Comparison of ENCODE assay signal across 1 cellular context in genomic region chr20:64101731-64102621, GRCh38.
TF ChIP-seq lines count a peak whose summit lies in the region.

No MANE protein-coding gene starts in this region.

TF ChIP-seq in HepG2, 621 proteins besides CTCF, POLR2A, EP300 and RAD21 (continued from another document and continues in another):
- TF ChIP-seq, protein P1, sequence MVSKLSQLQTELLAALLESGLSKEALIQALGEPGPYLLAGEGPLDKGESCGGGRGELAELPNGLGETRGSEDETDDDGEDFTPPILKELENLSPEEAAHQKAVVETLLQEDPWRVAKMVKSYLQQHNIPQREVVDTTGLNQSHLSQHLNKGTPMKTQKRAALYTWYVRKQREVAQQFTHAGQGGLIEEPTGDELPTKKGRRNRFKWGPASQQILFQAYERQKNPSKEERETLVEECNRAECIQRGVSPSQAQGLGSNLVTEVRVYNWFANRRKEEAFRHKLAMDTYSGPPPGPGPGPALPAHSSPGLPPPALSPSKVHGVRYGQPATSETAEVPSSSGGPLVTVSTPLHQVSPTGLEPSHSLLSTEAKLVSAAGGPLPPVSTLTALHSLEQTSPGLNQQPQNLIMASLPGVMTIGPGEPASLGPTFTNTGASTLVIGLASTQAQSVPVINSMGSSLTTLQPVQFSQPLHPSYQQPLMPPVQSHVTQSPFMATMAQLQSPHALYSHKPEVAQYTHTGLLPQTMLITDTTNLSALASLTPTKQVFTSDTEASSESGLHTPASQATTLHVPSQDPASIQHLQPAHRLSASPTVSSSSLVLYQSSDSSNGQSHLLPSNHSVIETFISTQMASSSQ (IDR thresholded peaks at IDR 0.05; ENCODE audit: low read depth) = no peak
- TF ChIP-seq, protein P1 (CRISPR knock-in tag; IDR thresholded peaks at IDR 0.05; ENCODE audit: borderline replicate concordance) = no peak
- no peak for TF ChIP-seq CSRNP2 (CRISPR knock-in tag; conservative IDR thresholded peaks at IDR 0.05; ENCODE audit: low read depth)
- TF ChIP-seq, protein P2, sequence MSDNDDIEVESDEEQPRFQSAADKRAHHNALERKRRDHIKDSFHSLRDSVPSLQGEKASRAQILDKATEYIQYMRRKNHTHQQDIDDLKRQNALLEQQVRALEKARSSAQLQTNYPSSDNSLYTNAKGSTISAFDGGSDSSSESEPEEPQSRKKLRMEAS (IDR thresholded peaks at IDR 0.05) = peak; percentile 41; the same call in 1 of the 2 replicates
- TF ChIP-seq GZF1 (CRISPR knock-in tag; IDR thresholded peaks at IDR 0.05) = no peak
- TF ChIP-seq, protein P3, sequence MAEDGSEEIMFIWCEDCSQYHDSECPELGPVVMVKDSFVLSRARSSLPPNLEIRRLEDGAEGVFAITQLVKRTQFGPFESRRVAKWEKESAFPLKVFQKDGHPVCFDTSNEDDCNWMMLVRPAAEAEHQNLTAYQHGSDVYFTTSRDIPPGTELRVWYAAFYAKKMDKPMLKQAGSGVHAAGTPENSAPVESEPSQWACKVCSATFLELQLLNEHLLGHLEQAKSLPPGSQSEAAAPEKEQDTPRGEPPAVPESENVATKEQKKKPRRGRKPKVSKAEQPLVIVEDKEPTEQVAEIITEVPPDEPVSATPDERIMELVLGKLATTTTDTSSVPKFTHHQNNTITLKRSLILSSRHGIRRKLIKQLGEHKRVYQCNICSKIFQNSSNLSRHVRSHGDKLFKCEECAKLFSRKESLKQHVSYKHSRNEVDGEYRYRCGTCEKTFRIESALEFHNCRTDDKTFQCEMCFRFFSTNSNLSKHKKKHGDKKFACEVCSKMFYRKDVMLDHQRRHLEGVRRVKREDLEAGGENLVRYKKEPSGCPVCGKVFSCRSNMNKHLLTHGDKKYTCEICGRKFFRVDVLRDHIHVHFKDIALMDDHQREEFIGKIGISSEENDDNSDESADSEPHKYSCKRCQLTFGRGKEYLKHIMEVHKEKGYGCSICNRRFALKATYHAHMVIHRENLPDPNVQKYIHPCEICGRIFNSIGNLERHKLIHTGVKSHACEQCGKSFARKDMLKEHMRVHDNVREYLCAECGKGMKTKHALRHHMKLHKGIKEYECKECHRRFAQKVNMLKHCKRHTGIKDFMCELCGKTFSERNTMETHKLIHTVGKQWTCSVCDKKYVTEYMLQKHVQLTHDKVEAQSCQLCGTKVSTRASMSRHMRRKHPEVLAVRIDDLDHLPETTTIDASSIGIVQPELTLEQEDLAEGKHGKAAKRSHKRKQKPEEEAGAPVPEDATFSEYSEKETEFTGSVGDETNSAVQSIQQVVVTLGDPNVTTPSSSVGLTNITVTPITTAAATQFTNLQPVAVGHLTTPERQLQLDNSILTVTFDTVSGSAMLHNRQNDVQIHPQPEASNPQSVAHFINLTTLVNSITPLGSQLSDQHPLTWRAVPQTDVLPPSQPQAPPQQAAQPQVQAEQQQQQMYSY (CRISPR knock-in tag; IDR thresholded peaks at IDR 0.05) = no peak
- 0 out of 2 replicates have a peak, but pooled peaks have one; percentile 29 for TF ChIP-seq ZFY (CRISPR knock-in tag; IDR thresholded peaks at IDR 0.05)
- no peak for TF ChIP-seq ZFP36L2 (CRISPR knock-in tag; IDR thresholded peaks at IDR 0.05)
- TF ChIP-seq, protein P4, sequence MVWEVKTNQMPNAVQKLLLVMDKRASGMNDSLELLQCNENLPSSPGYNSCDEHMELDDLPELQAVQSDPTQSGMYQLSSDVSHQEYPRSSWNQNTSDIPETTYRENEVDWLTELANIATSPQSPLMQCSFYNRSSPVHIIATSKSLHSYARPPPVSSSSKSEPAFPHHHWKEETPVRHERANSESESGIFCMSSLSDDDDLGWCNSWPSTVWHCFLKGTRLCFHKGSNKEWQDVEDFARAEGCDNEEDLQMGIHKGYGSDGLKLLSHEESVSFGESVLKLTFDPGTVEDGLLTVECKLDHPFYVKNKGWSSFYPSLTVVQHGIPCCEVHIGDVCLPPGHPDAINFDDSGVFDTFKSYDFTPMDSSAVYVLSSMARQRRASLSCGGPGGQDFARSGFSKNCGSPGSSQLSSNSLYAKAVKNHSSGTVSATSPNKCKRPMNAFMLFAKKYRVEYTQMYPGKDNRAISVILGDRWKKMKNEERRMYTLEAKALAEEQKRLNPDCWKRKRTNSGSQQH (CRISPR knock-in tag; IDR thresholded peaks at IDR 0.05; ENCODE audit: low read depth) = no peak
- TF ChIP-seq ZSCAN30 (CRISPR knock-in tag; IDR thresholded peaks at IDR 0.05) = no peak
- no peak for TF ChIP-seq RFX3 (CRISPR knock-in tag; IDR thresholded peaks at IDR 0.05)
- TF ChIP-seq, protein P5, sequence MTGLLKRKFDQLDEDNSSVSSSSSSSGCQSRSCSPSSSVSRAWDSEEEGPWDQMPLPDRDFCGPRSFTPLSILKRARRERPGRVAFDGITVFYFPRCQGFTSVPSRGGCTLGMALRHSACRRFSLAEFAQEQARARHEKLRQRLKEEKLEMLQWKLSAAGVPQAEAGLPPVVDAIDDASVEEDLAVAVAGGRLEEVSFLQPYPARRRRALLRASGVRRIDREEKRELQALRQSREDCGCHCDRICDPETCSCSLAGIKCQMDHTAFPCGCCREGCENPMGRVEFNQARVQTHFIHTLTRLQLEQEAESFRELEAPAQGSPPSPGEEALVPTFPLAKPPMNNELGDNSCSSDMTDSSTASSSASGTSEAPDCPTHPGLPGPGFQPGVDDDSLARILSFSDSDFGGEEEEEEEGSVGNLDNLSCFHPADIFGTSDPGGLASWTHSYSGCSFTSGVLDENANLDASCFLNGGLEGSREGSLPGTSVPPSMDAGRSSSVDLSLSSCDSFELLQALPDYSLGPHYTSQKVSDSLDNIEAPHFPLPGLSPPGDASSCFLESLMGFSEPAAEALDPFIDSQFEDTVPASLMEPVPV (CRISPR knock-in tag; IDR thresholded peaks at IDR 0.05) = no peak; the same call in 1 of the 2 replicates
- TF ChIP-seq CENPBD1 (CRISPR knock-in tag; IDR thresholded peaks at IDR 0.05; ENCODE audit: borderline replicate concordance, low read depth) = no peak
- no peak for TF ChIP-seq ZNF207 (IDR thresholded peaks at IDR 0.05; ENCODE audit: borderline replicate concordance)
- TF ChIP-seq ZFAT (CRISPR knock-in tag; conservative IDR thresholded peaks at IDR 0.05) = no peak
- peak; percentile 36; the same call in 1 of the 2 replicates for TF ChIP-seq ZNF225 (CRISPR knock-in tag; IDR thresholded peaks at IDR 0.05)
- TF ChIP-seq ZSCAN12 (CRISPR knock-in tag; IDR thresholded peaks at IDR 0.05) = no peak
- no peak for TF ChIP-seq IRF9 (CRISPR knock-in tag; IDR thresholded peaks at IDR 0.05; ENCODE audit: borderline replicate concordance)
- TF ChIP-seq, protein P6, sequence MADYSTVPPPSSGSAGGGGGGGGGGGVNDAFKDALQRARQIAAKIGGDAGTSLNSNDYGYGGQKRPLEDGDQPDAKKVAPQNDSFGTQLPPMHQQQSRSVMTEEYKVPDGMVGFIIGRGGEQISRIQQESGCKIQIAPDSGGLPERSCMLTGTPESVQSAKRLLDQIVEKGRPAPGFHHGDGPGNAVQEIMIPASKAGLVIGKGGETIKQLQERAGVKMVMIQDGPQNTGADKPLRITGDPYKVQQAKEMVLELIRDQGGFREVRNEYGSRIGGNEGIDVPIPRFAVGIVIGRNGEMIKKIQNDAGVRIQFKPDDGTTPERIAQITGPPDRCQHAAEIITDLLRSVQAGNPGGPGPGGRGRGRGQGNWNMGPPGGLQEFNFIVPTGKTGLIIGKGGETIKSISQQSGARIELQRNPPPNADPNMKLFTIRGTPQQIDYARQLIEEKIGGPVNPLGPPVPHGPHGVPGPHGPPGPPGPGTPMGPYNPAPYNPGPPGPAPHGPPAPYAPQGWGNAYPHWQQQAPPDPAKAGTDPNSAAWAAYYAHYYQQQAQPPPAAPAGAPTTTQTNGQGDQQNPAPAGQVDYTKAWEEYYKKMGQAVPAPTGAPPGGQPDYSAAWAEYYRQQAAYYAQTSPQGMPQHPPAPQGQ (CRISPR knock-in tag; IDR thresholded peaks at IDR 0.05; ENCODE audit: borderline replicate concordance) = no peak
- no peak for TF ChIP-seq KDM5A (IDR thresholded peaks at IDR 0.05; ENCODE audit: borderline replicate concordance, low read length)
- TF ChIP-seq MATR3 (CRISPR knock-in tag; IDR thresholded peaks at IDR 0.05) = no peak
- no peak for TF ChIP-seq ZNF10 (CRISPR knock-in tag; IDR thresholded peaks at IDR 0.05; ENCODE audit: borderline replicate concordance, low read depth)
- TF ChIP-seq HOMEZ (CRISPR knock-in tag; IDR thresholded peaks at IDR 0.05; ENCODE audit: low read depth) = no peak
- no peak for TF ChIP-seq CERS6 (CRISPR knock-in tag; IDR thresholded peaks at IDR 0.05)
- no peak for TF ChIP-seq HMGA1 (CRISPR knock-in tag; conservative IDR thresholded peaks at IDR 0.05)
- no peak for TF ChIP-seq TEAD2 (CRISPR knock-in tag; IDR thresholded peaks at IDR 0.05)
- no peak for TF ChIP-seq PAWR (CRISPR knock-in tag; IDR thresholded peaks at IDR 0.05; ENCODE audit: borderline replicate concordance)
- TF ChIP-seq ZNF660 (CRISPR knock-in tag; IDR thresholded peaks at IDR 0.05; ENCODE audit: borderline replicate concordance, low read depth) = no peak
- no peak for TF ChIP-seq ZNF180 (CRISPR knock-in tag; IDR thresholded peaks at IDR 0.05; ENCODE audit: borderline replicate concordance, low read depth)
- TF ChIP-seq, protein P7, sequence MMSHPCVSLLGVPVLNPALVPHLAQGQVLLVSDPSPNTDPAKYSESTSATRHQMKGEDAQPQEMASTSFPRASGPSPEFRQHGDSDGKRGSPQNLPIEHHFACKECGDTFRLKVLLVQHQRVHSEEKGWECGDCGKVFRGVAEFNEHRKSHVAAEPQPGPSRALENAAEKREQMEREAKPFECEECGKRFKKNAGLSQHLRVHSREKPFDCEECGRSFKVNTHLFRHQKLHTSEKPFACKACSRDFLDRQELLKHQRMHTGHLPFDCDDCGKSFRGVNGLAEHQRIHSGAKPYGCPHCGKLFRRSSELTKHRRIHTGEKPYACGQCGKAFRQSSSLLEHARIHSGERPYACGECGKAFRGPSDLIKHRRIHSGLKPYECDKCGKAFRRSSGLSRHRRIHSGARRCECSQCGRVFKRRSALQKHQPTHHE (CRISPR knock-in tag; IDR thresholded peaks at IDR 0.05; ENCODE audit: borderline replicate concordance) = no peak
